Comparison of ENCODE assay signal across 8 cellular contexts in genomic region chr2:112692496-112692911, GRCh38. TPM values are rescaled to one million over a fixed set of nuclear protein-coding genes. Genes with fewer than 3 reads are reported as not detected.
DNase-seq lines count a peak whose midpoint lies in the region; ATAC-seq and TF ChIP-seq lines count a peak whose summit lies in the region.

No MANE protein-coding gene starts in this region.

- no peaks in the 10 kb centered on the region for H3K27me3 Mint-ChIP-seq in activated CD8-positive, alpha-beta memory T cell treated with anti-CD3 and anti-CD28 coated beads, Interleukin-2, amount 10 ng/mL, durations not matched to agents 7 days and 5 days

- H3K9me3 Mint-ChIP-seq in activated CD8-positive, alpha-beta memory T cell treated with anti-CD3 and anti-CD28 coated beads, Interleukin-2, amount 10 ng/mL, durations not matched to agents 7 days and 5 days (ENCODE audit: low read depth): no peaks in the 10 kb centered on the region

- H3K4me3 ChIP-seq in fibroblast of mammary gland (ENCODE audit: control insufficient read depth, low read depth, low read length): no peak overlapping the region

- TF ChIP-seq CTCF in fibroblast of mammary gland (conservative IDR thresholded peaks at IDR 0.05; ENCODE audit: control insufficient read depth, insufficient read depth, low read depth, low read length): no peak

- CTCF ChIA-PET in activated CD8-positive, alpha-beta memory T cell treated with anti-CD3 and anti-CD28 coated beads, Interleukin-2, amount 10 ng/mL, durations not matched to agents 7 days and 5 days (lab: Charles Lee): interaction anchor here (0.5 to 5.3 kb wide), 15 partner anchors 9 to 211 kb away, joined by 3 to 155 read pairs (median 5); partner anchors contain the start of genes CHCHD5 and SLC20A1

- H3K36me3 Mint-ChIP-seq in activated CD8-positive, alpha-beta memory T cell treated with anti-CD3 and anti-CD28 coated beads, Interleukin-2, amount 10 ng/mL, durations not matched to agents 7 days and 5 days: no peaks in the 10 kb centered on the region

- ATAC-seq in GM18909 (IDR thresholded peaks at IDR 0.05; ENCODE audit: poor library complexity, unreplicated experiment): peak; percentile 93
- peak; percentile 92 for ATAC-seq in HG03097 (IDR thresholded peaks at IDR 0.05; ENCODE audit: low FRiP score, unreplicated experiment)
- ATAC-seq in activated CD8-positive, alpha-beta memory T cell treated with anti-CD3 and anti-CD28 coated beads, Interleukin-2, amount 10 ng/mL, durations not matched to agents 7 days and 5 days: peak; percentile 92

- peaks cover 45% of the 10 kb centered on the region for H3K4me1 Mint-ChIP-seq in activated CD8-positive, alpha-beta memory T cell treated with anti-CD3 and anti-CD28 coated beads, Interleukin-2, amount 10 ng/mL, durations not matched to agents 7 days and 5 days

- DNase-seq in AG08396 (ENCODE audit: low spot score) (peak; percentile 90), NCI-H510A (lab: John Stamatoyannopoulos, UW) (peak; percentile 81), fibroblast of mammary gland (ENCODE audit: low read depth) (peak; percentile 97), pulmonary artery endothelial cell (ENCODE audit: low read depth, low spot score) (peak; percentile 66), Ammon's horn (ENCODE audit: low spot score) (no peak)
- peak; percentile 92 for DNase-seq in activated CD8-positive, alpha-beta memory T cell treated with anti-CD3 and anti-CD28 coated beads, Interleukin-2, amount 10 ng/mL, durations not matched to agents 7 days and 5 days

- peak overlapping the region; percentile 95 for H3K27ac Mint-ChIP-seq in activated CD8-positive, alpha-beta memory T cell treated with anti-CD3 and anti-CD28 coated beads, Interleukin-2, amount 10 ng/mL, durations not matched to agents 7 days and 5 days

- H3K4me3 Mint-ChIP-seq in activated CD8-positive, alpha-beta memory T cell treated with anti-CD3 and anti-CD28 coated beads, Interleukin-2, amount 10 ng/mL, durations not matched to agents 7 days and 5 days: peak overlapping the region; percentile 33

RNA-seq across cellular contexts. Expression of gene NT5DC4, which starts 28.3 kb away (rescaled TPM):
- not detected for total RNA-seq in activated CD8-positive, alpha-beta memory T cell treated with anti-CD3 and anti-CD28 coated beads, Interleukin-2, amount 10 ng/mL, durations not matched to agents 7 days and 5 days
- total RNA-seq in pulmonary artery endothelial cell: not detected in 2 replicates

RNA-seq across cellular contexts. Expression of gene SLC20A1, which starts 46.8 kb away (rescaled TPM):
- 100 to 1,000 TPM; 134 to 146 TPM for total RNA-seq in activated CD8-positive, alpha-beta memory T cell treated with anti-CD3 and anti-CD28 coated beads, Interleukin-2, amount 10 ng/mL, durations not matched to agents 7 days and 5 days
- 81.2 and 109 TPM in 2 replicates for total RNA-seq in pulmonary artery endothelial cell
